In the genomic region with DNA sequence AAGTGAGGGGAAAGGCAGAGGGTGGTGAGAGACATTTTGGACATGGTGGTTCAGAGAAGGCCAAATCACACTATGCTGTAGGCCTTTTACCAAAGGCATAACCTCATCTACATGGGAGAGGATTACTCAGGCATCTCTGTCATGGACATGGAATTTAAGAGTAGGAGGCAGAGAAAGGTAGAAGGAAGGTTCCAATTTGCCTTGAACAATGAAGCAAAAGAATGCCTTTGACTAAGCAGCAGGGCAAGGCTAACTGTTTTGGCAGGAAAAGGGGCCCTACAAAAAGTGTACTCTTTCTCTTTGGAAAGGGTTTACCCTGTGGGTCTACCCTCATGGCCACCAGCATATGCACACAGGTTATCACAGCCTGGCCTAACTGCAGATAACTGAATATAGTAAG, we compare ENCODE assay signal across 1 cellular context.
A peak's percentile ranks its signal among the peaks of the same experiment; 100 is the strongest.
TF ChIP-seq lines count a peak whose summit lies in the region.

No MANE protein-coding gene starts in this region.

TF ChIP-seq in HCT116, 20 proteins besides CTCF, POLR2A, EP300 and RAD21:
- 0 out of 2 replicates have a peak, but pooled peaks have one; percentile 23 for TF ChIP-seq SP1 (IDR thresholded peaks at IDR 0.05; ENCODE audit: low read depth)
- no peak for TF ChIP-seq ELF1 (IDR thresholded peaks at IDR 0.05; ENCODE audit: borderline replicate concordance, low read depth)
- TF ChIP-seq ATF3 (IDR thresholded peaks at IDR 0.05): no peak
- TF ChIP-seq ZNF274 (IDR thresholded peaks at IDR 0.05; ENCODE audit: low read depth, low read length): no peak
